21 cellular contexts compared by ENCODE assay signal in genomic region chr13:33014291-33014690, GRCh38. TPM values are rescaled to one million over a fixed set of nuclear protein-coding genes. Genes with fewer than 3 reads are reported as not detected.
"Had no signal": no experiment of that assay in that cellular context is flagged by ENCODE, and none has a peak within 500 bp of the region (broad histone marks: within the 10 kb centered on the region; RNA-seq: fewer than 3 reads in every experiment).

No MANE protein-coding gene starts in this region.

- H3K27ac ChIP-seq: brain microvascular endothelial cell, foreskin keratinocyte, tibial artery, vagina had no signal

- H3K36me3 ChIP-seq: brain microvascular endothelial cell, tibial artery, vagina had no signal

- H3K27me3 ChIP-seq: tibial artery, vagina had no signal

- DNase-seq: activated CD4-positive, alpha-beta T cell treated with anti-CD3 and anti-CD28 coated beads for 4 hours; activated CD8-positive, alpha-beta memory T cell treated with anti-CD3 and anti-CD28 coated beads, Interleukin-2, amount 50 U/mL, for 4 hours; activated CD8-positive, alpha-beta T cell treated with anti-CD3 and anti-CD28 coated beads, Interleukin-2, amount 10 ng/mL, durations not matched to agents 7 days and 5 days; activated gamma-delta T cell; activated T-cell treated with anti-CD3 and anti-CD28 coated beads, Interleukin-2, amount 50 U/mL, for 48 hours; amniotic stem cell; brain microvascular endothelial cell; effector CD8-positive, alpha-beta T cell; foreskin keratinocyte; immature natural killer cell; left colon; nephron progenitor cell; retina; stimulated activated CD4-positive, alpha-beta T cell treated with anti-CD3 and anti-CD28 coated beads, Interleukin-2, amount 100 ng/mL, for 48 hours; stimulated activated naive B cell treated with anti-CD40 and anti-IgM and Interleukin-4, amounts not matched to agents 10 μg/mL and 1 μg/mL and 100 μg/mL, for 72 hours; tibial artery had no signal

- H3K4me1 ChIP-seq: foreskin keratinocyte, vagina had no signal

- ATAC-seq: activated CD8-positive, alpha-beta T cell treated with anti-CD3 and anti-CD28 coated beads, Interleukin-2, amount 10 ng/mL, durations not matched to agents 7 days and 5 days; activated naive CD4-positive, alpha-beta T cell treated with anti-CD3 and anti-CD28 coated beads, Interleukin-2, amount 50 U/mL, for 72 hours; foreskin keratinocyte; left colon; stimulated activated naive B cell treated with anti-CD40 and anti-IgM and Interleukin-4, amounts not matched to agents 10 μg/mL and 1 μg/mL and 100 μg/mL, for 72 hours; WTC11 had no signal

- H3K4me3 ChIP-seq: tibial artery, vagina had no signal

- H3K4me3 Mint-ChIP-seq: activated CD8-positive, alpha-beta T cell treated with anti-CD3 and anti-CD28 coated beads, Interleukin-2, amount 10 ng/mL, durations not matched to agents 7 days and 5 days; memory B cell; stimulated activated naive B cell treated with anti-CD40 and anti-IgM and Interleukin-4, amounts not matched to agents 10 μg/mL and 1 μg/mL and 100 μg/mL, for 72 hours; T-helper 1 cell treated with Interleukin-12 subunit alpha and Interleukin-12 subunit beta and Interleukin-4 antibody, amounts not matched to agents 30 μg/mL and 1 μg/mL, for 36 hours had no signal

- H3K9me3 ChIP-seq: tibial artery, vagina had no signal

- H3K27ac Mint-ChIP-seq: activated CD8-positive, alpha-beta T cell treated with anti-CD3 and anti-CD28 coated beads, Interleukin-2, amount 10 ng/mL, durations not matched to agents 7 days and 5 days; activated naive CD4-positive, alpha-beta T cell treated with anti-CD3 and anti-CD28 coated beads, Interleukin-2, amount 50 U/mL, for 72 hours; immature natural killer cell; memory B cell; nephron progenitor cell; stimulated activated naive B cell treated with anti-CD40 and anti-IgM and Interleukin-4, amounts not matched to agents 10 μg/mL and 1 μg/mL and 100 μg/mL, for 72 hours; T-helper 1 cell treated with Interleukin-12 subunit alpha and Interleukin-12 subunit beta and Interleukin-4 antibody, amounts not matched to agents 30 μg/mL and 1 μg/mL, for 36 hours; WTC11 had no signal

- H3K36me3 Mint-ChIP-seq: WTC11 had no signal

RNA-seq across cellular contexts. Expression of gene KL, which starts 1.9 kb away (rescaled TPM):
- total RNA-seq: foreskin keratinocyte, WTC11 had no signal
- polyA plus RNA-seq: foreskin keratinocyte had no signal
